ENCODE assay signal across 8 cellular contexts in the genomic region with DNA sequence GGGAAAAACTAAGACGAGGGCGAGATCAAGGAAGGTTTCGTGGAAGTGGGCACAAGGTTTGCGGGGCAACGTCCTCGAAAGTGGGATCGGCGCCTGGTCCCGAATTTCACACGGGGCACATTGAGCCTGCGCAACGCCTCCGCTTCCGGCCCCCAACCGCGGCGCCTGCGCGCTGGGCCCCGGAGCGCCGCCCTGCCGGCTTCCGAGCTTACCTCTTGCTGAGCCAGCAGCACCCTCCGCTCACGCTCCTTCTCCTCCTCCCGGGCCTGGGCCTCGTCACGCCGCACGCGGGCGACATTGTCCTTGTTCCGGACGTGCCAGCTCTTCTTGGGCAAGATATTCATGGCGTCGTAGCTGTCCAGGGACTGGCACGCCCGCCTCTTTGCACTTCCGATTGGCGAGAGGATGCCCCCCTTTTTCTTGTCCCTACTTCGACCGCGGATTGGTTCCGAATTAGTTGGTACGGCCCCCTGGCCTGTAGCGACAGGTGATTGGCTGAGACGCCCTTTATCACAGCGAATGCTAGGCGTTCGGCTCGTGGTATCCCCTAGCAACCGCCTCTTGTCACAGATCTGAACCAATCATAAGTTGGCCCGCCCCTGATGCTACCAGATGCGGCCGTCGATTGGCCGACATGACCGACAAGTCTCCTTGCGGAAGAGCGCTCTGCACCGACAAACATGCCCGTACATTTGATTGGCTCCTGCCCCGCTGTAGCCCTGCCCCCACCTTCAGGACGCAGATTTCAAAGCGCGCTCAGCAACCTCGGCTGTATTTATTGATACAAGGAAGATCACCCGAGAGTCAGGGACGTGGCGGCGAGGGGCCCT. TPM values are rescaled to one million over a fixed set of nuclear protein-coding genes. Genes with fewer than 3 reads are reported as not detected.
DNase-seq lines count a peak whose midpoint lies in the region; ATAC-seq and TF ChIP-seq lines count a peak whose summit lies in the region.

Gene LENG1 (minus strand): TSS at position 370 of the 830 bp plus-strand sequence. CDS start 26 bp downstream, at position 344.

- peak within 1 kb of the TSS; percentile 97 for H3K9ac ChIP-seq in GM23248
- H3K9ac ChIP-seq in fibroblast of lung (ENCODE audit: insufficient read depth, low read length), result peak within 1 kb of the TSS; percentile 99

- peak within 1 kb of the TSS; percentile 97 for H3K27ac ChIP-seq in GM23248
- peak within 1 kb of the TSS; percentile 98 for H3K27ac ChIP-seq in fibroblast of lung (ENCODE audit: insufficient read depth, low read length)
- H3K27ac ChIP-seq in naive thymus-derived CD4-positive, alpha-beta T cell (ENCODE audit: low read depth, low read length), result peak within 1 kb of the TSS; percentile 87

- peaks cover 26% of the 10 kb centered on the region for H3K4me1 Mint-ChIP-seq in activated T-helper 17 cell treated with anti-CD3 and anti-CD28 coated beads, Interleukin-2, amount 50 U/mL, for 72 hours
- peaks cover 47 to 88% (median 65%) of the 10 kb centered on the region in 7 donors for H3K4me1 Mint-ChIP-seq in naive thymus-derived CD4-positive, alpha-beta T cell
- H3K4me1 Mint-ChIP-seq in stimulated activated naive B cell treated with anti-CD40 and anti-IgM and Interleukin-4, amounts not matched to agents 10 μg/mL and 1 μg/mL and 100 μg/mL, for 72 hours, result peaks cover 39 to 56% of the 10 kb centered on the region in 2 donors

- no peaks in the 10 kb centered on the region for H3K27me3 Mint-ChIP-seq in activated T-helper 17 cell treated with anti-CD3 and anti-CD28 coated beads, Interleukin-2, amount 50 U/mL, for 72 hours
- H3K27me3 Mint-ChIP-seq in naive thymus-derived CD4-positive, alpha-beta T cell, result no peaks in the 10 kb centered on the region
- peaks cover 12 to 14% of the 10 kb centered on the region in 2 donors for H3K27me3 Mint-ChIP-seq in stimulated activated naive B cell treated with anti-CD40 and anti-IgM and Interleukin-4, amounts not matched to agents 10 μg/mL and 1 μg/mL and 100 μg/mL, for 72 hours

- H2AFZ ChIP-seq in GM23248, result peak within 1 kb of the TSS; percentile 96
- H2AFZ ChIP-seq in fibroblast of lung (ENCODE audit: low read length), result peak within 1 kb of the TSS; percentile 92

- H4K20me1 ChIP-seq in GM23248 (ENCODE audit: insufficient read depth) (no peaks in the 10 kb centered on the region), fibroblast of lung (ENCODE audit: control insufficient read depth, extremely low read depth, insufficient read depth, low read length) (no peaks in the 10 kb centered on the region)

- H3K79me2 ChIP-seq in GM23248 (ENCODE audit: insufficient read depth) (peaks cover 26% of the 10 kb centered on the region; the same call in 1 of the 2 replicates), fibroblast of lung (ENCODE audit: control insufficient read depth, insufficient read depth, low read length) (peaks cover 8% of the 10 kb centered on the region)

- DNase-seq in Daoy (ENCODE audit: low read depth) (peak; percentile 100), GM23248 (peak; percentile 100), Kasumi-1 (lab: John Stamatoyannopoulos, UW) (peak; percentile 100), RKO (ENCODE audit: low spot score) (peak; percentile 100), fibroblast of lung (ENCODE audit: low read depth in 2 of 2) (peak; percentile 100)
- DNase-seq in naive thymus-derived CD4-positive, alpha-beta T cell, result peak; percentile 80 to 100 (median 99)
- peak; percentile 100 for DNase-seq in stimulated activated naive B cell treated with anti-CD40 and anti-IgM and Interleukin-4, amounts not matched to agents 10 μg/mL and 1 μg/mL and 100 μg/mL, for 72 hours

- H3K4me1 ChIP-seq in GM23248 (ENCODE audit: insufficient read depth) (peaks cover 18% of the 10 kb centered on the region), fibroblast of lung (ENCODE audit: control insufficient read depth, extremely low read depth, insufficient read depth, low read length) (peaks cover 15% of the 10 kb centered on the region)
- H3K4me1 ChIP-seq in naive thymus-derived CD4-positive, alpha-beta T cell (ENCODE audit: control insufficient read depth in 2 of 2, insufficient read depth in 2 of 2, low read length in 2 of 2), result peaks cover 35 to 53% of the 10 kb centered on the region in 2 donors

- no peaks in the 10 kb centered on the region for H3K9me2 ChIP-seq in GM23248 (ENCODE audit: insufficient read depth)

- peaks cover 45% of the 10 kb centered on the region for H3K36me3 Mint-ChIP-seq in activated T-helper 17 cell treated with anti-CD3 and anti-CD28 coated beads, Interleukin-2, amount 50 U/mL, for 72 hours (ENCODE audit: low read depth)
- H3K36me3 Mint-ChIP-seq in naive thymus-derived CD4-positive, alpha-beta T cell, result peaks cover 5 to 16% (median 11%) of the 10 kb centered on the region in 5 donors
- H3K36me3 Mint-ChIP-seq in stimulated activated naive B cell treated with anti-CD40 and anti-IgM and Interleukin-4, amounts not matched to agents 10 μg/mL and 1 μg/mL and 100 μg/mL, for 72 hours, result peaks cover 10 to 18% of the 10 kb centered on the region in 2 donors

- intact Hi-C loops in naive thymus-derived CD4-positive, alpha-beta T cell (cut with micrococcal nuclease), result loop anchor here (1.0 to 10.0 kb wide), 11 partner anchors 22 to 1981 kb away; partner anchors contain the start of genes CNOT3 (in 2 of the 2), MYADM (in 2 of the 2), PRPF31 (in 2 of the 2) and TFPT (in 2 of the 2)

- H3K27ac Mint-ChIP-seq in activated T-helper 17 cell treated with anti-CD3 and anti-CD28 coated beads, Interleukin-2, amount 50 U/mL, for 72 hours, result peak within 1 kb of the TSS; percentile 97
- peak within 1 kb of the TSS; percentile 95 to 100 (median 99) for H3K27ac Mint-ChIP-seq in naive thymus-derived CD4-positive, alpha-beta T cell
- peak within 1 kb of the TSS; percentile 100 for H3K27ac Mint-ChIP-seq in stimulated activated naive B cell treated with anti-CD40 and anti-IgM and Interleukin-4, amounts not matched to agents 10 μg/mL and 1 μg/mL and 100 μg/mL, for 72 hours

- peak; percentile 95 for ATAC-seq in activated T-helper 17 cell treated with anti-CD3 and anti-CD28 coated beads, Interleukin-2, amount 50 U/mL, for 72 hours (replicated peaks)
- ATAC-seq in naive thymus-derived CD4-positive, alpha-beta T cell, result peak; percentile 91
- peak; percentile 91 to 93 for ATAC-seq in stimulated activated naive B cell treated with anti-CD40 and anti-IgM and Interleukin-4, amounts not matched to agents 10 μg/mL and 1 μg/mL and 100 μg/mL, for 72 hours (replicated peaks)

- peaks cover 15% of the 10 kb centered on the region; the same call in 1 of the 2 replicates for H3F3A ChIP-seq in GM23248 (ENCODE audit: insufficient read depth)

- H3K9me3 Mint-ChIP-seq in activated T-helper 17 cell treated with anti-CD3 and anti-CD28 coated beads, Interleukin-2, amount 50 U/mL, for 72 hours, result no peaks in the 10 kb centered on the region
- H3K9me3 Mint-ChIP-seq in naive thymus-derived CD4-positive, alpha-beta T cell, result peaks cover 0 to 9% (median 0%) of the 10 kb centered on the region in 11 donors
- H3K9me3 Mint-ChIP-seq in stimulated activated naive B cell treated with anti-CD40 and anti-IgM and Interleukin-4, amounts not matched to agents 10 μg/mL and 1 μg/mL and 100 μg/mL, for 72 hours, result no peaks in the 10 kb centered on the region

- H3K9me3 ChIP-seq in GM23248 (ENCODE audit: low read depth), result no peaks in the 10 kb centered on the region
- H3K9me3 ChIP-seq in fibroblast of lung (ENCODE audit: control insufficient read depth, insufficient read depth, low read depth, low read length), result no peaks in the 10 kb centered on the region
- no peaks in the 10 kb centered on the region for H3K9me3 ChIP-seq in naive thymus-derived CD4-positive, alpha-beta T cell (ENCODE audit: control insufficient read depth in 2 of 3, low read length in 3 of 3)

- in situ Hi-C loops in GM23248 (cut with MboI), result no loop called here

- WGBS in GM23248 (ENCODE audit: low coverage in 1 of 2, low lambda C conversion rate in 2 of 2, missing lambda C conversion rate in 2 of 2), 2 experiments, result 1% methylated on average over 66 to 71 of the region's 72 CpGs

- no peaks in the 10 kb centered on the region for H3K27me3 ChIP-seq in GM23248 (replicated peaks; ENCODE audit: insufficient read depth)
- H3K27me3 ChIP-seq in fibroblast of lung (ENCODE audit: control insufficient read depth, insufficient read depth, low read length), result no peaks in the 10 kb centered on the region
- H3K27me3 ChIP-seq in naive thymus-derived CD4-positive, alpha-beta T cell (ENCODE audit: control insufficient read depth in 2 of 2, insufficient read depth in 2 of 2, low read length in 2 of 2), result no peaks in the 10 kb centered on the region

- peak within 1 kb of the TSS; percentile 95 for H3K4me3 Mint-ChIP-seq in activated T-helper 17 cell treated with anti-CD3 and anti-CD28 coated beads, Interleukin-2, amount 50 U/mL, for 72 hours
- H3K4me3 Mint-ChIP-seq in naive thymus-derived CD4-positive, alpha-beta T cell, result peak within 1 kb of the TSS; percentile 91 to 100 (median 98)
- H3K4me3 Mint-ChIP-seq in stimulated activated naive B cell treated with anti-CD40 and anti-IgM and Interleukin-4, amounts not matched to agents 10 μg/mL and 1 μg/mL and 100 μg/mL, for 72 hours, result peak within 1 kb of the TSS; percentile 89 to 95

- H3K36me3 ChIP-seq in GM23248 (ENCODE audit: low read depth) (peaks cover 19% of the 10 kb centered on the region; the same call in 1 of the 2 replicates), fibroblast of lung (ENCODE audit: control insufficient read depth, insufficient read depth, low read length) (peaks cover 16% of the 10 kb centered on the region)
- peaks cover 10 to 42% (median 20%) of the 10 kb centered on the region in 3 experiments for H3K36me3 ChIP-seq in naive thymus-derived CD4-positive, alpha-beta T cell (ENCODE audit: control insufficient read depth in 2 of 3, insufficient read depth in 3 of 3, low read length in 3 of 3)

- H3K4me2 ChIP-seq in GM23248 (ENCODE audit: unreplicated experiment), result peak within 1 kb of the TSS; percentile 94
- H3K4me2 ChIP-seq in fibroblast of lung (ENCODE audit: extremely low read depth, insufficient read depth, low read length), result peak within 1 kb of the TSS; percentile 97

- POLR2A ChIA-PET in naive thymus-derived CD4-positive, alpha-beta T cell (lab: Charles Lee), result interaction anchor here (0.5 to 11.2 kb wide), 15 partner anchors 10 to 292 kb away, joined by 3 to 173 read pairs (median 6); partner anchors contain the start of genes CNOT3, MBOAT7, MYADM and NDUFA3

- peak; percentile 26 to 44 for TF ChIP-seq CTCF in fibroblast of lung (conservative IDR thresholded peaks at IDR 0.05 in 1 of 2, IDR thresholded peaks at IDR 0.05 in 1 of 2; ENCODE audit: low read depth in 1 of 2, low read length in 2 of 2)

- CTCF ChIA-PET in naive thymus-derived CD4-positive, alpha-beta T cell (lab: Charles Lee), result interaction anchor here (0.5 to 2.4 kb wide), 7 partner anchors 13 to 229 kb away, joined by 3 to 7 read pairs (median 3); partner anchors contain the start of genes CNOT3 and MBOAT7

- peak within 1 kb of the TSS; percentile 86 for H3K4me3 ChIP-seq in GM23248
- H3K4me3 ChIP-seq in fibroblast of lung (replicated peaks in 1 of 4; ENCODE audit: control extremely low read depth in 1 of 4, insufficient read depth in 1 of 4, low read depth in 3 of 4, low read length in 4 of 4), result peak within 1 kb of the TSS; percentile 72 to 98 (median 93)
- H3K4me3 ChIP-seq in naive thymus-derived CD4-positive, alpha-beta T cell (ENCODE audit: low read length), result peak within 1 kb of the TSS; percentile 78

RNA-seq across cellular contexts. Expression of gene LENG1, which starts in this region (rescaled TPM):
- 15.6 and 21.3 TPM in 2 replicates for total RNA-seq in Daoy (2014; rRNA removed; shearing (Covaris generic))
- total RNA-seq in GM23248 (2014; rRNA removed; shearing (Covaris generic)), result 6.6 and 6.9 TPM in 2 replicates
- polyA plus RNA-seq in GM23248 (2016; fragmentation: Nextera tagmentation; extraction: Ambion mirVana) (10.2 and 10.9 TPM in 2 replicates), fibroblast of lung (3.2 and 3.5 TPM in 2 replicates)
- 1 to 10 TPM; 2.8 to 3.8 TPM for total RNA-seq in activated T-helper 17 cell treated with anti-CD3 and anti-CD28 coated beads, Interleukin-2, amount 50 U/mL, for 72 hours
- 6.7 and 7.3 TPM in 2 replicates for total RNA-seq in fibroblast of lung
- polyA plus RNA-seq in fibroblast of lung (2012), result 6.2 and 7.2 TPM in 2 replicates
- polyA minus RNA-seq in fibroblast of lung (ENCODE audit: low replicate concordance), result not detected in 2 replicates
- total RNA-seq in naive thymus-derived CD4-positive, alpha-beta T cell, result 10 to 100 TPM in 3 of 5 experiments, 1 to 10 TPM in 2; 7.1 to 20.4 (median 11.8) TPM
- 10 to 100 TPM; 11.9 to 13.5 TPM for polyA plus RNA-seq in naive thymus-derived CD4-positive, alpha-beta T cell

Comparison
In these comparisons a context has a peak if more than half of its experiments do, and no peak if none do; other contexts are left out.
1. Peak in every context shown above with its lines: DNase-seq, ATAC-seq, H3K4me3 ChIP-seq and H3K27ac ChIP-seq.